ENCODE assay signal across 12 cellular contexts in genomic region chr5:66247176-66247960, GRCh38.
A peak's percentile ranks its signal among the peaks of the same experiment; 100 is the strongest.
DNase-seq lines count a peak whose midpoint lies in the region; ATAC-seq and TF ChIP-seq lines count a peak whose summit lies in the region.
"Had no signal": no experiment of that assay in that cellular context is flagged by ENCODE, and none has a peak within 500 bp of the region (broad histone marks: within the 10 kb centered on the region; RNA-seq: fewer than 3 reads in every experiment).

No MANE protein-coding gene starts in this region.

- ATAC-seq in HG03457 (IDR thresholded peaks at IDR 0.05; ENCODE audit: unreplicated experiment) (no peak), upper lobe of right lung (no peak)

- peak; percentile 16 for DNase-seq in GM04503 (ENCODE audit: low read depth)
- DNase-seq in NCI-H460 (ENCODE audit: extremely low read depth, low read depth), result peak; percentile 30
- peak; percentile 87 for DNase-seq in choroid plexus epithelial cell (ENCODE audit: low read depth)
- peak; percentile 74 for DNase-seq in osteoblast (ENCODE audit: insufficient read length, low spot score, missing footprints)
- DNase-seq in upper lobe of right lung, result no peak
- no peak for DNase-seq in Peyer's patch
- DNase-seq in Kasumi-1 (lab: John Stamatoyannopoulos, UW), result no peak
- DNase-seq: activated CD4-positive, alpha-beta memory T cell treated with anti-CD3 and anti-CD28 coated beads, Interleukin-2, amount 10 ng/mL, durations not matched to agents 7 days and 5 days; DMS 273 treated with DMSO at 0.1 percent for 48 hours; naive B cell had no signal

- intact Hi-C loops in upper lobe of right lung (cut with DNase I), result no loop called here

- H3K36me3 ChIP-seq in osteoblast (ENCODE audit: insufficient read depth, low read length) (no peaks in the 10 kb centered on the region), upper lobe of right lung (no peaks in the 10 kb centered on the region), Peyer's patch (no peaks in the 10 kb centered on the region)

- no peak overlapping the region for H2AFZ ChIP-seq in osteoblast (ENCODE audit: low read length)

- H3K4me3 ChIP-seq in choroid plexus epithelial cell (ENCODE audit: low read depth, low read length), result no peak overlapping the region
- no peak overlapping the region for H3K4me3 ChIP-seq in osteoblast (ENCODE audit: insufficient read depth, low read length)
- H3K4me3 ChIP-seq in upper lobe of right lung, result no peak overlapping the region
- H3K4me3 ChIP-seq in Peyer's patch, result no peak overlapping the region
- H3K4me3 ChIP-seq: skin epidermis had no signal

- peak overlapping the region; percentile 73 for H3K4me2 ChIP-seq in osteoblast (ENCODE audit: insufficient read depth, low read length)

- H4K20me1 ChIP-seq in osteoblast (ENCODE audit: insufficient read depth, low read length), result no peaks in the 10 kb centered on the region

- H3K9me3 ChIP-seq in osteoblast (ENCODE audit: low read depth, low read length) (no peaks in the 10 kb centered on the region), upper lobe of right lung (no peaks in the 10 kb centered on the region), Peyer's patch (no peaks in the 10 kb centered on the region)

- H3K79me2 ChIP-seq in osteoblast (ENCODE audit: insufficient read depth, low read length), result no peaks in the 10 kb centered on the region

- H3K27ac ChIP-seq in osteoblast (ENCODE audit: low read depth, low read length), result peak overlapping the region; percentile 80
- H3K27ac ChIP-seq in upper lobe of right lung, result no peak overlapping the region
- no peak overlapping the region for H3K27ac ChIP-seq in Peyer's patch

- H3K27me3 ChIP-seq in osteoblast (ENCODE audit: insufficient read depth, low read length) (peaks cover 3% of the 10 kb centered on the region), upper lobe of right lung (no peaks in the 10 kb centered on the region), Peyer's patch (no peaks in the 10 kb centered on the region)

- peaks cover 21% of the 10 kb centered on the region for H3K4me1 ChIP-seq in osteoblast (ENCODE audit: insufficient read depth, low read length)
- no peaks in the 10 kb centered on the region for H3K4me1 ChIP-seq in upper lobe of right lung
- no peaks in the 10 kb centered on the region for H3K4me1 ChIP-seq in Peyer's patch

- no peak for TF ChIP-seq POLR2A in Peyer's patch (IDR thresholded peaks at IDR 0.05)

- TF ChIP-seq CTCF in choroid plexus epithelial cell (conservative IDR thresholded peaks at IDR 0.05; ENCODE audit: low read depth, low read length), result no peak
- no peak for TF ChIP-seq CTCF in osteoblast (IDR thresholded peaks at IDR 0.05; ENCODE audit: extremely low read depth, low read depth, low read length)
- TF ChIP-seq CTCF in upper lobe of right lung (IDR thresholded peaks at IDR 0.05), result no peak
- TF ChIP-seq CTCF in Peyer's patch (IDR thresholded peaks at IDR 0.05), result no peak

Comparison
In these comparisons a context has a peak if more than half of its experiments do, and no peak if none do; other contexts are left out.
1. DNase-seq: peak in GM04503 (single experiment), NCI-H460 (single experiment), choroid plexus epithelial cell (single experiment) and osteoblast (single experiment); none in upper lobe of right lung (single experiment), Peyer's patch (0 of 3) and Kasumi-1 (0 of 2).